8 cellular contexts compared by ENCODE assay signal in the genomic region with DNA sequence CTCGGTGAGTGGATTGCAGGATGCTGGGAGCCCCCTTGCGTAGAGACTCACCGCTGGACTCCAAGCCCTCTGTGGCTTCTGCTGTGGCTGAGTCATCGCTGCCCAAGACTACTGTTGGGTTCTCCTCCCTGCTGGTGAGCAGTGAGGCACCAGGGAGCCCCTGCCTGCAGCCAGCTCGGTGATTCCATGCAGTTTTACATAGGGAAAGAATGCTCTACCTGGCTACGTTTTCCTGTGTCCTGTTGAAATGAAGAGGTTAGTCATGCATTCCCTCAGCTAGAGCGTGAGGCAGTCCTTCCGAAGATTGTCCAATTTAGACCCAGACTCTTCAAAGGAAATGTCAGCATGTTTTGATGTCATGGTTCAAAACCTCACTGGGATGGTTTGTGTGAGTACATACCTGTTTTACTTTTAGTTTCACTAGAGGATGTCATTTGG. TPM values are rescaled to one million over a fixed set of nuclear protein-coding genes. Genes with fewer than 3 reads are reported as not detected.
DNase-seq lines count a peak whose midpoint lies in the region; ATAC-seq and TF ChIP-seq lines count a peak whose summit lies in the region.

No MANE protein-coding gene starts in this region.

- H3K27me3 ChIP-seq in left ventricle myocardium inferior (ENCODE audit: low read depth): no peaks in the 10 kb centered on the region
- H3K27me3 ChIP-seq in HAP-1 (ENCODE audit: low read depth): no peaks in the 10 kb centered on the region

- H3K9me3 ChIP-seq in left ventricle myocardium inferior (replicated peaks) (no peaks in the 10 kb centered on the region), HAP-1 (no peaks in the 10 kb centered on the region)

- ATAC-seq in HG02973 (IDR thresholded peaks at IDR 0.05; ENCODE audit: unreplicated experiment) (peak; percentile 41), HG02623 (IDR thresholded peaks at IDR 0.05; ENCODE audit: unreplicated experiment) (no peak), GM21526 (IDR thresholded peaks at IDR 0.05; ENCODE audit: low FRiP score, unreplicated experiment) (no peak)

- H3K4me1 ChIP-seq in left ventricle myocardium inferior: no peaks in the 10 kb centered on the region
- H3K4me1 ChIP-seq in HAP-1: peaks cover 8% of the 10 kb centered on the region

- no peaks in the 10 kb centered on the region for H3K36me3 ChIP-seq in left ventricle myocardium inferior
- no peaks in the 10 kb centered on the region for H3K36me3 ChIP-seq in HAP-1 (replicated peaks)

- intact Hi-C loops in left ventricle myocardium inferior (cut with micrococcal nuclease): no loop called here

- DNase-seq in GDM1 (lab: John Stamatoyannopoulos, UW) (peak; percentile 14), glomerular visceral epithelial cell (ENCODE audit: extremely low spot score) (peak; percentile 86), left ventricle myocardium inferior (no peak), HAP-1 (ENCODE audit: low spot score in 2 of 2) (no peak)
- peak; percentile 27 to 41 for DNase-seq in activated CD4-positive, alpha-beta T cell treated with anti-CD3 and anti-CD28 coated beads for 4 hours

- no peak overlapping the region for H3K27ac ChIP-seq in left ventricle myocardium inferior (replicated peaks)

- in situ Hi-C loops in HAP-1 (cut with MboI; ENCODE audit: low sequenced_read_pairs): no loop called here

- TF ChIP-seq CTCF in left ventricle myocardium inferior (IDR thresholded peaks at IDR 0.05; ENCODE audit: borderline replicate concordance): no peak

- H3K4me3 ChIP-seq in left ventricle myocardium inferior: no peak overlapping the region
- no peak overlapping the region for H3K4me3 ChIP-seq in HAP-1

RNA-seq across cellular contexts. Expression of a gene that starts 28.2 kb away (rescaled TPM):
- total RNA-seq in left ventricle myocardium inferior: 11.3 TPM

Comparison
In these comparisons a context has a peak if more than half of its experiments do, and no peak if none do; other contexts are left out.
1. DNase-seq: peak in GDM1 (single experiment), activated CD4-positive, alpha-beta T cell treated with anti-CD3 and anti-CD28 coated beads for 4 hours (2 of 2) and glomerular visceral epithelial cell (single experiment); none in left ventricle myocardium inferior (single experiment) and HAP-1 (0 of 2).